ENCODE assay signal across 1 cellular context in the genomic region with DNA sequence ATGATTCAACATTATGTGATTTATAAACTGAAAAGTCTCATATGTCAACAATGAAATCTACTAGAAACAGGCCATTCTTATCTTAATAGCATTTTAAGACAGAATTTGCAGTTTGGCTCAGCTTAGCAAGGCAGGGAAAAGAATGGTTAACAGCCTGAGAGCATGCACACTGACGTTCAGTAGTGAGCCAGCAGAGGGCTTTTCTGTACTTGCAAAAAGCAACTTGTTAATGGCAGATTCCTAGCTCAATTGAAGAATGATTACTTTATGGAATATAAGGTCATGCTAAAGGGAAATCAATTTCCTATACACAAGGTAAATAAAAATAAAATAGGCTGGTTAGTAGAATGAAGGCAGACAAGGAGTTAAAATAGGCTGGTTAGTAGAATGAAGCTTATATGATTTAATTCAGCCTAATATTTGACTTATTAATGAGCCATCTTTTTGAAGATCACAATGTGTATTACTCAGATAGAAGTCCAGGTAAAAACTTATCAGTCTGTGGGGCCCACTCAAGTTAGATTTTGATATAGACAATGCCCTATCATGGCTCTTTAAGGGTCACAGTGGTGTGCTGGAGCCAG.
TF ChIP-seq lines count a peak whose summit lies in the region.

No MANE protein-coding gene starts in this region.

TF ChIP-seq in K562, 482 proteins besides CTCF, POLR2A, EP300 and RAD21:
- no peak for TF ChIP-seq E2F8 (IDR thresholded peaks at IDR 0.05; ENCODE audit: low read depth, partially characterized antibody)
TF ChIP-seq in K562: peak in this region for 0.
